In genomic region chr11:65898656-65899355, GRCh38 we compare ENCODE assay signal across 6 cellular contexts. TPM values are rescaled to one million over a fixed set of nuclear protein-coding genes. Genes with fewer than 3 reads are reported as not detected.
DNase-seq lines count a peak whose midpoint lies in the region; ATAC-seq and TF ChIP-seq lines count a peak whose summit lies in the region.

No MANE protein-coding gene starts in this region.

- peaks cover 19 to 20% of the 10 kb centered on the region in 2 donors for H3K4me1 Mint-ChIP-seq in effector memory CD8-positive, alpha-beta T cell (ENCODE audit: low read depth in 2 of 2)

- no peak for TF ChIP-seq CTCF in sigmoid colon (IDR thresholded peaks at IDR 0.05)

- H3K9me3 ChIP-seq in MG63 (no peaks in the 10 kb centered on the region), sigmoid colon (no peaks in the 10 kb centered on the region)

- H3K27ac ChIP-seq in sigmoid colon: peak overlapping the region in 2 of 4 donors; percentile 76 to 79

- H3K4me3 Mint-ChIP-seq in effector memory CD8-positive, alpha-beta T cell: peak overlapping the region; percentile 76 to 82

- 23 to 26% methylated on average over 28 of the region's 28 CpGs for WGBS in sigmoid colon, 2 donors

- no peak for TF ChIP-seq EP300 in sigmoid colon (IDR thresholded peaks at IDR 0.05)

- H3K36me3 ChIP-seq in MG63 (peaks cover 54% of the 10 kb centered on the region), sigmoid colon (no peaks in the 10 kb centered on the region)

- no peaks in the 10 kb centered on the region for H3K27me3 Mint-ChIP-seq in effector memory CD8-positive, alpha-beta T cell

- no peak for ATAC-seq in effector memory CD8-positive, alpha-beta T cell (replicated peaks)

- H3K4me1 ChIP-seq in sigmoid colon: peaks cover 0 to 25% (median 18%) of the 10 kb centered on the region in 4 donors

- no peak for TF ChIP-seq POLR2A in sigmoid colon (IDR thresholded peaks at IDR 0.05)

- intact Hi-C loops in sigmoid colon (cut with DNase I): no loop called here

- DNase-seq in MG63 (no peak), sigmoid colon (no peak), GOT3 (lab: John Stamatoyannopoulos, UW) (no peak), HuH-7 (ENCODE audit: low spot score) (no peak), DMS 273 treated with DMSO at 0.1 percent for 48 hours (lab: John Stamatoyannopoulos, UW) (no peak)
- no peak for DNase-seq in effector memory CD8-positive, alpha-beta T cell

- peaks cover 15% of the 10 kb centered on the region for H3K36me3 Mint-ChIP-seq in effector memory CD8-positive, alpha-beta T cell (ENCODE audit: insufficient read depth)

- H3K27ac Mint-ChIP-seq in effector memory CD8-positive, alpha-beta T cell: peak overlapping the region; percentile 65 to 82

- H3K9me3 Mint-ChIP-seq in effector memory CD8-positive, alpha-beta T cell: no peaks in the 10 kb centered on the region

- H3K27me3 ChIP-seq in MG63 (no peaks in the 10 kb centered on the region), sigmoid colon (peaks cover 0 to 15% (median 8%) of the 10 kb centered on the region in 3 donors)

- peak overlapping the region; percentile 98 for H3K4me3 ChIP-seq in MG63
- peak overlapping the region; percentile 15 to 70 (median 57) for H3K4me3 ChIP-seq in sigmoid colon

RNA-seq across cellular contexts. Expression of gene FOSL1, which starts 1.4 kb away (rescaled TPM):
- 37.3 and 54.7 TPM in 2 replicates for total RNA-seq in MG63 (2014; rRNA removed; shearing (Covaris generic); ENCODE audit: low replicate concordance)
- 10 to 100 TPM in 1 of 4 donors, 1 to 10 TPM in 1, under 1 TPM in 1, not detected in 1; 0.36 to 12.4 (median 2.8) TPM for total RNA-seq in sigmoid colon
- polyA plus RNA-seq in sigmoid colon: 1 to 10 TPM; 1.6 to 3.6 (median 2.9) TPM

RNA-seq across cellular contexts. Expression of gene CCDC85B, which starts 8.3 kb away (rescaled TPM):
- 99.6 and 131 TPM in 2 replicates for total RNA-seq in MG63 (2014; rRNA removed; shearing (Covaris generic); ENCODE audit: low replicate concordance)
- total RNA-seq in sigmoid colon: 10 to 100 TPM; 57.1 to 73.6 (median 67.6) TPM
- polyA plus RNA-seq in sigmoid colon: 10 to 100 TPM in 2 of 3 donors, 1 to 10 TPM in 1; 4.2 to 31.6 (median 13.2) TPM

RNA-seq across cellular contexts. Expression of gene FIBP, which starts 10.5 kb away (rescaled TPM):
- total RNA-seq in MG63 (2014; rRNA removed; shearing (Covaris generic); ENCODE audit: low replicate concordance): 105 and 106 TPM in 2 replicates
- total RNA-seq in sigmoid colon: 10 to 100 TPM; 37.5 to 60.7 (median 48.6) TPM
- polyA plus RNA-seq in sigmoid colon: 10 to 100 TPM; 54.4 to 66.1 (median 58.3) TPM

RNA-seq across cellular contexts. Expression of gene CTSW, which starts 19.2 kb away (rescaled TPM):
- total RNA-seq in MG63 (2014; rRNA removed; shearing (Covaris generic); ENCODE audit: low replicate concordance): not detected in 2 replicates
- total RNA-seq in sigmoid colon: under 1 TPM in 1 of 4 donors, not detected in 3; 0.82 TPM
- polyA plus RNA-seq in sigmoid colon: 1 to 10 TPM in 2 of 3 donors, not detected in 1; 2.3 to 3.1 TPM

RNA-seq across cellular contexts. Expression of gene C11orf68, which starts 20.1 kb away (rescaled TPM):
- total RNA-seq in MG63 (2014; rRNA removed; shearing (Covaris generic); ENCODE audit: low replicate concordance): 22.0 and 46.6 TPM in 2 replicates
- 10 to 100 TPM; 22.1 to 36.3 (median 23.9) TPM for total RNA-seq in sigmoid colon
- polyA plus RNA-seq in sigmoid colon: 10 to 100 TPM; 23.4 to 26.1 (median 24.0) TPM
